ENCODE assay signal across 17 cellular contexts in genomic region chr10:100864981-100865380, GRCh38.
"Had no signal": no experiment of that assay in that cellular context is flagged by ENCODE, and none has a peak within 500 bp of the region (broad histone marks: within the 10 kb centered on the region; RNA-seq: fewer than 3 reads in every experiment).

No MANE protein-coding gene starts in this region.

- H3K27me3 ChIP-seq: right lobe of liver had no signal

- H3K4me1 ChIP-seq: breast epithelium, psoas muscle, right lobe of liver, suprapubic skin had no signal

- DNase-seq: activated CD4-positive, alpha-beta memory T cell treated with anti-CD3 and anti-CD28 coated beads for 36 hours; activated CD4-positive, alpha-beta T cell treated with anti-CD3 and anti-CD28 coated beads for 1 hour; activated gamma-delta T cell; activated naive CD8-positive, alpha-beta T cell treated with anti-CD3 and anti-CD28 coated beads, Interleukin-2, amount 10 ng/mL, durations not matched to agents 7 days and 5 days; activated T-cell treated with anti-CD3 and anti-CD28 coated beads, Interleukin-2, amount 50 U/mL, for 4 hours; glutamatergic neuron; immature natural killer cell; psoas muscle; right lobe of liver; stimulated activated CD4-positive, alpha-beta T cell treated with anti-CD3 and anti-CD28 coated beads, Interleukin-2, amount 100 ng/mL, for 24 hours; stimulated activated naive CD4-positive, alpha-beta T cell; T-helper 9 cell; upper lobe of left lung had no signal

- ATAC-seq: activated T-cell treated with anti-CD3 and anti-CD28 coated beads, Interleukin-2, amount 50 U/mL, for 4 hours; esophagus mucosa; psoas muscle had no signal

- H3K27ac ChIP-seq: breast epithelium, dorsolateral prefrontal cortex, psoas muscle, right lobe of liver, suprapubic skin, upper lobe of left lung had no signal

- H3K36me3 ChIP-seq: breast epithelium, right lobe of liver, suprapubic skin, upper lobe of left lung had no signal

- H3K9me3 ChIP-seq: breast epithelium, psoas muscle, right lobe of liver, suprapubic skin, upper lobe of left lung had no signal

- H3K4me3 ChIP-seq: breast epithelium, dorsolateral prefrontal cortex, psoas muscle, right lobe of liver, suprapubic skin, upper lobe of left lung had no signal
